In genomic region chr16:527015-527903, GRCh38 we compare ENCODE assay signal across 8 cellular contexts. TPM values are rescaled to one million over a fixed set of nuclear protein-coding genes. Genes with fewer than 3 reads are reported as not detected.
DNase-seq lines count a peak whose midpoint lies in the region; ATAC-seq and TF ChIP-seq lines count a peak whose summit lies in the region.

Gene CAPN15 (plus strand): TSS chr16:527712. CDS start chr16:546839, 19,127 bp downstream.

- H3K4me1 ChIP-seq in heart left ventricle (peaks cover 11 to 59% (median 39%) of the 10 kb centered on the region in 12 donors), upper lobe of right lung (peaks cover 24% of the 10 kb centered on the region)

- no peaks in the 10 kb centered on the region for H3K27me3 ChIP-seq in heart left ventricle
- H3K27me3 ChIP-seq in upper lobe of right lung = no peaks in the 10 kb centered on the region

- H3K9me3 Mint-ChIP-seq in T-cell = no peaks in the 10 kb centered on the region
- no peaks in the 10 kb centered on the region for H3K9me3 Mint-ChIP-seq in progenitor cell of endocrine pancreas (ENCODE audit: low read depth)

- H3K27ac Mint-ChIP-seq in T-cell (peak within 1 kb of the TSS; percentile 87 to 92), progenitor cell of endocrine pancreas (peak within 1 kb of the TSS; percentile 85)

- POLR2A ChIA-PET in T-cell (lab: Charles Lee) = interaction anchor here in 1 of 2 donors (0.5 kb wide), 1 partner anchor 1363 kb away, joined by 5 read pairs; no protein-coding TSS in a partner anchor

- H3K4me3 ChIP-seq in GM12865 (ENCODE audit: low read depth, low read length) (peak within 1 kb of the TSS; percentile 96), heart left ventricle (peak within 1 kb of the TSS; percentile 58 to 94 (median 76)), upper lobe of right lung (peak within 1 kb of the TSS; percentile 89)

- intact Hi-C loops in heart left ventricle (cut with DNase I) = loop anchor here in 1 of 10 donors (1.0 to 10.0 kb wide), 2 partner anchors 42 to 102 kb away; partner anchors contain the start of genes PIGQ and RAB11FIP3
- intact Hi-C loops in upper lobe of right lung (cut with DNase I) = no loop called here

- H3K9me3 ChIP-seq in heart left ventricle (no peaks in the 10 kb centered on the region), upper lobe of right lung (no peaks in the 10 kb centered on the region)

- TF ChIP-seq POLR2A in heart left ventricle (IDR thresholded peaks at IDR 0.05) = peak in 1 of 2 donors; percentile 91

- H3K36me3 ChIP-seq in heart left ventricle (peaks cover 0 to 4% (median 0%) of the 10 kb centered on the region in 9 donors), upper lobe of right lung (no peaks in the 10 kb centered on the region)

- H3K27me3 Mint-ChIP-seq in T-cell = no peaks in the 10 kb centered on the region
- no peaks in the 10 kb centered on the region for H3K27me3 Mint-ChIP-seq in progenitor cell of endocrine pancreas

- H3K27ac ChIP-seq in adipose tissue (ENCODE audit: low read depth, low read length) (peak within 1 kb of the TSS; percentile 71), heart left ventricle (peak within 1 kb of the TSS; percentile 89 to 100 (median 98)), upper lobe of right lung (peak within 1 kb of the TSS; percentile 97)

- peak; percentile 74 for ATAC-seq in HG02759 (IDR thresholded peaks at IDR 0.05; ENCODE audit: unreplicated experiment)
- ATAC-seq in T-cell (replicated peaks in 1 of 4) = peak; percentile 87 to 90 (median 89)
- peak; percentile 60 to 89 (median 84) for ATAC-seq in heart left ventricle
- ATAC-seq in upper lobe of right lung = peak; percentile 91

- WGBS in adipose tissue, 3 donors = 0% methylated on average over 73 to 129 of the region's 129 CpGs
- 0 to 1% (median 0%) methylated on average over 29 to 129 of the region's 129 CpGs for WGBS in heart left ventricle, 4 donors

- peak; percentile 92 for DNase-seq in GM12865 (ENCODE audit: low read depth)
- peak; percentile 29 for DNase-seq in NCI-H1417 treated with DMSO at 0.1 percent for 48 hours (lab: John Stamatoyannopoulos, UW)
- DNase-seq in T-cell = peak; percentile 55 to 87 (median 76)
- peak; percentile 88 to 94 (median 90) for DNase-seq in heart left ventricle
- DNase-seq in progenitor cell of endocrine pancreas (ENCODE audit: low spot score, unreplicated experiment) = peak; percentile 85
- peak; percentile 95 for DNase-seq in upper lobe of right lung

- CTCF ChIA-PET in T-cell (lab: Charles Lee) = interaction anchor here in 1 of 2 donors (0.5 to 0.6 kb wide), 2 partner anchors 43 to 437 kb away, joined by 3 to 4 read pairs; no protein-coding TSS in a partner anchor

- TF ChIP-seq CTCF in GM12865 (IDR thresholded peaks at IDR 0.05; ENCODE audit: insufficient read depth, low read depth, low read length, missing control alignments) (no peak), heart left ventricle (IDR thresholded peaks at IDR 0.05) (peak in 5 of 12 donors; percentile 6 to 33 (median 26)), progenitor cell of endocrine pancreas (IDR thresholded peaks at IDR 0.05; ENCODE audit: unreplicated experiment) (peak; percentile 27), upper lobe of right lung (IDR thresholded peaks at IDR 0.05) (peak; percentile 19)

- H3K4me3 Mint-ChIP-seq in T-cell (peak within 1 kb of the TSS; percentile 88 to 90 (median 88)), progenitor cell of endocrine pancreas (ENCODE audit: low read depth) (peak within 1 kb of the TSS; percentile 81)

- no peaks in the 10 kb centered on the region for H3K36me3 Mint-ChIP-seq in T-cell
- peaks cover 2% of the 10 kb centered on the region for H3K36me3 Mint-ChIP-seq in progenitor cell of endocrine pancreas (ENCODE audit: insufficient read depth)

- H3K4me1 Mint-ChIP-seq in T-cell (peaks cover 25 to 44% (median 38%) of the 10 kb centered on the region in 3 donors), progenitor cell of endocrine pancreas (ENCODE audit: low read depth) (peaks cover 15% of the 10 kb centered on the region)

RNA-seq across cellular contexts. Expression of gene CAPN15, which starts in this region (rescaled TPM):
- 10 to 100 TPM; 61.7 to 89.0 (median 82.7) TPM for total RNA-seq in T-cell
- polyA plus RNA-seq in adipose tissue = 10 to 100 TPM; 20.4 to 31.4 (median 30.6) TPM
- total RNA-seq in heart left ventricle = 10 to 100 TPM; 12.0 to 35.5 (median 20.0) TPM
- polyA plus RNA-seq in heart left ventricle = 10 to 100 TPM; 20.8 to 26.0 TPM
- total RNA-seq in progenitor cell of endocrine pancreas = 53.9 and 57.4 TPM in 2 replicates
- total RNA-seq in upper lobe of right lung = 45.2 TPM

Comparison
In these comparisons a context has a peak if more than half of its experiments do, and no peak if none do; other contexts are left out.
1. Peak in every context shown above with its lines: DNase-seq, ATAC-seq, H3K4me3 ChIP-seq and H3K27ac ChIP-seq.
2. DNase-seq: peak in every context shown above with its lines; median percentile 95 in upper lobe of right lung; 92 in GM12865; 90 in heart left ventricle; 85 in progenitor cell of endocrine pancreas; 76 in T-cell; 29 in NCI-H1417 treated with DMSO at 0.1 percent for 48 hours.